Comparison of ENCODE assay signal across 8 cellular contexts in the genomic region with DNA sequence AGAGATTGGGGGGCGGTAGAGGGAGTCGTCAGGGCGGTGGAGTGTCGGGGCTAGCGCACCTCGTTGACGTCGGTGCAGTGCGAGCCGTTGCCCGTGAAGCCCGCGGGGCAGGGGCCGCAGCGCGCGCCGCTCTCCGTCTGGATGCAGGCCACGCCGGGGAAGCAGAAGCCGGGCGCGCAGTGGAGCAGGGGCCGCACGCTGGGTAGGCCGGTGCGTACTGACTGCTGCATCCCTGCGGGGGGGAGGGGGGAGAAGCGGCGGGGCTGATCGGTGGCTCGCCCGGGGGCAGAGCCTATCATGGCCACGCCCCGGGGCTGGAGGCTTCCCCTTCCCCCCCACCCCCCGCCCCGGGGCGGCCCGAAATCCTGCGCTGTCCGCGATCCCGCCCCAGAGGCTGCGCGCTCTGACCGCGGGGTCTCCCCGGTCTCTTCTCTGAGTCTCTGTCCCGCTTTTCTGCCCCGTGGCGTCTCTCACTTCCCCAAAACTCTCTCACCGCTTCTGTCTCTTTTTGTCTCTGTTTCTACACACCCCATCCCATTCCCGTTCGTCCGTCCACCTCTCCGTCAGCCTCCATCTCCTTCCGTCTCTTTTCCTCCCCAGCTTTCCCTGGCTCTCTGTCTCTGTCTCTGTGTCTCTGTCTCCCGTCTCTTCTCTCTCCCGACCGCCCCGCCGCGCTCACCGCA. TPM values are rescaled to one million over a fixed set of nuclear protein-coding genes. Genes with fewer than 3 reads are reported as not detected.
DNase-seq lines count a peak whose midpoint lies in the region; ATAC-seq, FAIRE-seq and TF ChIP-seq lines count a peak whose summit lies in the region.

No MANE protein-coding gene starts in this region.

- peaks cover 50% of the 10 kb centered on the region for H3K27me3 ChIP-seq in A673 (replicated peaks; ENCODE audit: insufficient read depth, low read depth, low read length, poor library complexity)
- peaks cover 98% of the 10 kb centered on the region for H3K27me3 ChIP-seq in HUES64 (ENCODE audit: insufficient read depth, low read length)
- H3K27me3 ChIP-seq in thoracic aorta (replicated peaks; ENCODE audit: insufficient read depth) = peaks cover 26% of the 10 kb centered on the region

- POLR2A ChIA-PET in A673 (lab: Charles Lee; ENCODE audit: low non-redundant PET) = no interaction called here

- BruUV-seq in A673 (replicated peaks; lab: Mats Ljungman, UMichigan) = no TSS peak

- 2% methylated on average over 62 of the region's 65 CpGs for WGBS in HUES64

- H3K9me3 ChIP-seq in A673 (ENCODE audit: low read depth, low read length, poor library complexity, severe bottlenecking) (no peaks in the 10 kb centered on the region), HUES64 (ENCODE audit: insufficient read depth, low read depth, low read length) (no peaks in the 10 kb centered on the region), kidney (ENCODE audit: control insufficient read depth in 1 of 2, low read length in 2 of 2) (no peaks in the 10 kb centered on the region), thoracic aorta (no peaks in the 10 kb centered on the region)

- no peak overlapping the region for H3K27ac Mint-ChIP-seq in activated naive CD4-positive, alpha-beta T cell treated with anti-CD3 and anti-CD28 coated beads for 36 hours

- H3K4me3 ChIP-seq in A673 (ENCODE audit: low read depth, low read length, poor library complexity, severe bottlenecking) (peak overlapping the region; percentile 29), HUES64 (ENCODE audit: low read length) (peak overlapping the region; percentile 54), kidney (ENCODE audit: low read length in 2 of 2) (no peak overlapping the region), thoracic aorta (peak overlapping the region; percentile 55)

- H3K9ac ChIP-seq in HUES64 (ENCODE audit: low read depth, low read length) = no peak overlapping the region; the same call in 1 of the 2 replicates
- H3K9ac ChIP-seq in kidney (ENCODE audit: low read length in 2 of 2) = no peak overlapping the region

- H3K27me3 Mint-ChIP-seq in activated naive CD4-positive, alpha-beta T cell treated with anti-CD3 and anti-CD28 coated beads for 36 hours (ENCODE audit: low read depth) = peaks cover 78% of the 10 kb centered on the region

- H3K36me3 Mint-ChIP-seq in activated naive CD4-positive, alpha-beta T cell treated with anti-CD3 and anti-CD28 coated beads for 36 hours (ENCODE audit: low read depth) = no peaks in the 10 kb centered on the region

- H3K4me1 ChIP-seq in A673 (ENCODE audit: insufficient read depth, low read length, poor library complexity, severe bottlenecking) (peaks cover 14% of the 10 kb centered on the region), HUES64 (ENCODE audit: insufficient read depth, low read length) (peaks cover 3% of the 10 kb centered on the region; the same call in 1 of the 2 replicates), kidney (ENCODE audit: control insufficient read depth in 1 of 2, insufficient read depth in 1 of 2, low read depth in 1 of 2, low read length in 2 of 2) (peaks cover 0 to 10% of the 10 kb centered on the region in 2 donors), thoracic aorta (ENCODE audit: control insufficient read depth in 1 of 2, low read depth in 2 of 2) (peaks cover 18 to 43% of the 10 kb centered on the region in 2 donors)

- no peaks in the 10 kb centered on the region for H3K9me3 Mint-ChIP-seq in activated naive CD4-positive, alpha-beta T cell treated with anti-CD3 and anti-CD28 coated beads for 36 hours

- CTCF ChIA-PET in A673 (lab: Charles Lee) = no interaction called here
- CTCF ChIA-PET in activated naive CD4-positive, alpha-beta T cell treated with anti-CD3 and anti-CD28 coated beads for 36 hours (lab: Charles Lee) = no interaction called here

- H3K36me3 ChIP-seq in A673 (ENCODE audit: insufficient read depth, low read length, poor library complexity, severe bottlenecking) (no peaks in the 10 kb centered on the region), HUES64 (ENCODE audit: insufficient read depth, low read length) (no peaks in the 10 kb centered on the region), kidney (ENCODE audit: control insufficient read depth in 1 of 2, insufficient read depth in 2 of 2, low read length in 2 of 2) (no peaks in the 10 kb centered on the region), thoracic aorta (no peaks in the 10 kb centered on the region)

- H3K27ac ChIP-seq in A673 (ENCODE audit: low read depth, low read length, poor library complexity, severe bottlenecking) (no peak overlapping the region), HUES64 (ENCODE audit: low read depth, low read length) (no peak overlapping the region), kidney (ENCODE audit: low read depth in 2 of 2, low read length in 2 of 2) (no peak overlapping the region), thoracic aorta (no peak overlapping the region)

- ATAC-seq in thoracic aorta (ENCODE audit: insufficient number of reproducible peaks, low FRiP score, low read depth) (no peak), GM21825 (IDR thresholded peaks at IDR 0.05; ENCODE audit: unreplicated experiment) (no peak)

- H3K4me1 Mint-ChIP-seq in activated naive CD4-positive, alpha-beta T cell treated with anti-CD3 and anti-CD28 coated beads for 36 hours (ENCODE audit: low read depth) = peaks cover 39% of the 10 kb centered on the region

- no peak for TF ChIP-seq CTCF in A673 (conservative IDR thresholded peaks at IDR 0.05; ENCODE audit: low read depth, low read length)
- TF ChIP-seq CTCF in kidney (IDR thresholded peaks at IDR 0.05; ENCODE audit: borderline replicate concordance, extremely low read depth, insufficient read depth) = no peak
- TF ChIP-seq CTCF in thoracic aorta (IDR thresholded peaks at IDR 0.05) = no peak

- DNase-seq in A673 (ENCODE audit: low spot score) (peak; percentile 72), kidney (peak; percentile 79), thoracic aorta (ENCODE audit: low spot score) (no peak), urothelium cell line (ENCODE audit: low spot score) (no peak), cerebellum (ENCODE audit: low spot score) (no peak)
- DNase-seq in activated naive CD4-positive, alpha-beta T cell treated with anti-CD3 and anti-CD28 coated beads for 36 hours = peak; percentile 30

- FAIRE-seq in kidney (lab: Jason Lieb, UNC) = no peak
- no peak for FAIRE-seq in urothelium cell line (lab: Jason Lieb, UNC)

- peak overlapping the region; percentile 19 for H3K4me3 Mint-ChIP-seq in activated naive CD4-positive, alpha-beta T cell treated with anti-CD3 and anti-CD28 coated beads for 36 hours

- intact Hi-C loops in A673 (cut with micrococcal nuclease; ENCODE audit: unreplicated experiment) = no loop called here
- intact Hi-C loops in activated naive CD4-positive, alpha-beta T cell treated with anti-CD3 and anti-CD28 coated beads for 36 hours (cut with micrococcal nuclease) = loop anchor here (5.0 to 10.0 kb wide), 2 partner anchors 175 to 198 kb away; a partner anchor contains a TSS
- intact Hi-C loops in kidney (cut with DNase I) = no loop called here

RNA-seq across cellular contexts. Expression of a gene that starts 1.1 kb away (rescaled TPM):
- total RNA-seq in A673 (2021) (not detected in 2 replicates), kidney (33.2 TPM), thoracic aorta (10 to 100 TPM; 16.9 to 29.8 TPM), cerebellum (not detected)
- polyA plus RNA-seq in HUES64 (2013, experiment 1 of 2) = not detected
- not detected for polyA plus RNA-seq in HUES64 (2013, experiment 2 of 2)
- total RNA-seq in activated naive CD4-positive, alpha-beta T cell treated with anti-CD3 and anti-CD28 coated beads for 36 hours = not detected
- polyA plus RNA-seq in kidney (ENCODE audit: insufficient read depth, low read depth, low replicate concordance) = 1.8 TPM

RNA-seq across cellular contexts. Expression of a gene that starts 41.7 kb away (rescaled TPM):
- total RNA-seq in A673 (2021) (78.9 and 83.8 TPM in 2 replicates), kidney (70.1 TPM), thoracic aorta (10 to 100 TPM; 56.5 to 95.2 TPM), cerebellum (43.4 TPM)
- 33.4 TPM for polyA plus RNA-seq in HUES64 (2013, experiment 1 of 2)
- polyA plus RNA-seq in HUES64 (2013, experiment 2 of 2) = 31.4 TPM
- total RNA-seq in activated naive CD4-positive, alpha-beta T cell treated with anti-CD3 and anti-CD28 coated beads for 36 hours = 100 to 1,000 TPM in 1 of 2 experiments, 10 to 100 TPM in 1; 95.0 to 105 TPM
- 34.2 TPM for polyA plus RNA-seq in kidney (ENCODE audit: insufficient read depth, low read depth, low replicate concordance)

Comparison
In these comparisons a context has a peak if more than half of its experiments do, and no peak if none do; other contexts are left out.
1. DNase-seq: peak in A673 (single experiment), activated naive CD4-positive, alpha-beta T cell treated with anti-CD3 and anti-CD28 coated beads for 36 hours (single experiment) and kidney (single experiment); none in thoracic aorta (single experiment), urothelium cell line (single experiment) and cerebellum (single experiment).
2. H3K4me3 ChIP-seq: peak in A673 (single experiment), HUES64 (single experiment) and thoracic aorta (single experiment); none in kidney (0 of 2).
3. RNA of a gene that starts 1.1 kb away (total RNA-seq): 33.2 TPM in kidney (single experiment) and 16.9 to 29.8 TPM in thoracic aorta; not detected in A673, not detected in activated naive CD4-positive, alpha-beta T cell treated with anti-CD3 and anti-CD28 coated beads for 36 hours and not detected in cerebellum (single experiment); every median in the first group is over 10 times any median in the second.